9 cellular contexts compared by ENCODE assay signal in the genomic region with DNA sequence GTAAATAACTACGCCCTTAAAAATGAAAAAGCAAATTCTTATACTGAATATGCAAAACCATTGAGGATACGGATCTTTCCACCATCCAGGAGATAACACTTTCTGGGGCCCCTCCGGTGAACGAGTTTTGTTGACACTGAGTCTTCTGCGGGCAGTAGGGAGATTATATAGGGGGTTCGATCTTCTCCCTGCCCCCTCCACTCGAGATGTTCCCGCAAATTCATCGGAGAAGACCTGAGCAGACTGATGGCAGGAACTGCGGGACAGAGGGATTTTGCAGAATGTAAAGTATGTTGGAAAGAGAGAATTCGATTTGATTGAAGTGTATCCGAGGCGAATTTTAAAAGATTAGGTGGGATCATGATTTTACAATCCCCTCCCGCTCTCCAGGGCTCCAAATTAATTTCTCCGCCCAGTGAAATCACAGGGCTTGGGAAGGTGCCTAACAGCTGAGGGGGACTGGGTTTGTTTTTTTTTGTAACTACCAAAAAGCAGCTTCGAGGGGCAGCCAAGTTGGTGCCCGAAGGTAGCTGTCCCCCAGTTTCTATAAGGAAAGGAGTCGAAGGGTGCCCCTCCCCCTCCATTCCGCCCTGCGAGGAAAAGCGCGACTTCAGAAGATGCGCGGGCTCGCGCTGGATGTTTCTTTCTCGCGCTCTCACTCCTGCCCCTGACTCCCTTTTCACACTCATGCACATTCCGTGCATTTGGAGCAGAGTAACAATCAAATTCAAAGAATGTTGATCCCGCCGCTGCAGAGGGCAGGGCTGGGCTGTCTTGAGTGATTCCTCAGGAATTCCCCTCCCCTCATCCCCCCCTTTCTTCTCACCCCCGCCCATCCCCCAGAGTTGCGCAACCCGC. TPM values are rescaled to one million over a fixed set of nuclear protein-coding genes. Genes with fewer than 3 reads are reported as not detected.
DNase-seq lines count a peak whose midpoint lies in the region; ATAC-seq and TF ChIP-seq lines count a peak whose summit lies in the region.
"Had no signal": no experiment of that assay in that cellular context is flagged by ENCODE, and none has a peak within 500 bp of the region (broad histone marks: within the 10 kb centered on the region; RNA-seq: fewer than 3 reads in every experiment).

No MANE protein-coding gene starts in this region.

- peaks cover 0 to 4% (median 0%) of the 10 kb centered on the region in 11 donors for H3K9me3 Mint-ChIP-seq in naive thymus-derived CD4-positive, alpha-beta T cell

- CTCF ChIA-PET in naive thymus-derived CD4-positive, alpha-beta T cell (lab: Charles Lee) = interaction anchor here (1.2 to 2.2 kb wide), 5 partner anchors 9 to 176 kb away, joined by 4 to 8 read pairs (median 5); a partner anchor contains a TSS

- POLR2A ChIA-PET in naive thymus-derived CD4-positive, alpha-beta T cell (lab: Charles Lee) = interaction anchor here (0.7 to 2.9 kb wide), 8 partner anchors 15 to 251 kb away, joined by 3 to 15 read pairs (median 4); a partner anchor contains a TSS

- no peaks in the 10 kb centered on the region for H3K9me3 ChIP-seq in naive thymus-derived CD4-positive, alpha-beta T cell (ENCODE audit: control insufficient read depth in 2 of 3, low read length in 3 of 3)

- no peak overlapping the region for H3K27ac ChIP-seq in coronary artery
- no peak overlapping the region for H3K27ac ChIP-seq in naive thymus-derived CD4-positive, alpha-beta T cell (ENCODE audit: low read depth, low read length)

- H3K27me3 Mint-ChIP-seq in naive thymus-derived CD4-positive, alpha-beta T cell = peaks cover 16 to 83% (median 31%) of the 10 kb centered on the region in 5 donors

- H3K4me1 ChIP-seq in naive thymus-derived CD4-positive, alpha-beta T cell (ENCODE audit: control insufficient read depth in 2 of 2, insufficient read depth in 2 of 2, low read length in 2 of 2) = peaks cover 0 to 2% of the 10 kb centered on the region in 2 donors

- intact Hi-C loops in naive thymus-derived CD4-positive, alpha-beta T cell (cut with micrococcal nuclease) = loop anchor here (1.0 to 10.0 kb wide), 6 partner anchors 9 to 157 kb away; a partner anchor contains a TSS

- peaks cover 8 to 31% (median 15%) of the 10 kb centered on the region in 7 donors for H3K4me1 Mint-ChIP-seq in naive thymus-derived CD4-positive, alpha-beta T cell

- H3K4me3 Mint-ChIP-seq in naive thymus-derived CD4-positive, alpha-beta T cell = peak overlapping the region; percentile 81 to 91 (median 87)

- no peak for TF ChIP-seq CTCF in coronary artery (IDR thresholded peaks at IDR 0.05)

- peaks cover 0 to 3% of the 10 kb centered on the region in 2 donors for H3K27me3 ChIP-seq in naive thymus-derived CD4-positive, alpha-beta T cell (ENCODE audit: control insufficient read depth in 2 of 2, insufficient read depth in 2 of 2, low read length in 2 of 2)

- H3K4me3 ChIP-seq in coronary artery = peak overlapping the region; percentile 67
- peak overlapping the region; percentile 74 for H3K4me3 ChIP-seq in naive thymus-derived CD4-positive, alpha-beta T cell (ENCODE audit: low read length)

- DNase-seq in GM03348 (ENCODE audit: low spot score) = peak; percentile 10
- DNase-seq in NCI-H748 treated with DMSO at 0.1 percent for 48 hours (lab: John Stamatoyannopoulos, UW) = peak; percentile 11
- no peak for DNase-seq in coronary artery (ENCODE audit: low spot score)
- DNase-seq in naive thymus-derived CD4-positive, alpha-beta T cell = peak in 2 of 9 donors; percentile 9
- DNase-seq in NCI-H446 (lab: John Stamatoyannopoulos, UW) = no peak

- peak overlapping the region; percentile 18 to 96 (median 88) for H3K27ac Mint-ChIP-seq in naive thymus-derived CD4-positive, alpha-beta T cell

- no peaks in the 10 kb centered on the region for H3K36me3 Mint-ChIP-seq in naive thymus-derived CD4-positive, alpha-beta T cell

- ATAC-seq in naive thymus-derived CD4-positive, alpha-beta T cell = no peak
- ATAC-seq in HG03196 (IDR thresholded peaks at IDR 0.05; ENCODE audit: unreplicated experiment) (no peak), HG02588 (IDR thresholded peaks at IDR 0.05; ENCODE audit: unreplicated experiment) (no peak), HG03280 (IDR thresholded peaks at IDR 0.05; ENCODE audit: unreplicated experiment) (no peak)

- H3K36me3 ChIP-seq in naive thymus-derived CD4-positive, alpha-beta T cell (ENCODE audit: control insufficient read depth in 2 of 3, insufficient read depth in 3 of 3, low read length in 3 of 3) = no peaks in the 10 kb centered on the region

RNA-seq across cellular contexts. Expression of a gene that starts 1.2 kb away (rescaled TPM):
- 1 to 10 TPM in 1 of 5 experiments, not detected in 4; 1.2 TPM for total RNA-seq in naive thymus-derived CD4-positive, alpha-beta T cell
- under 1 TPM; 0.06 to 0.12 TPM for polyA plus RNA-seq in naive thymus-derived CD4-positive, alpha-beta T cell

RNA-seq across cellular contexts. Expression of a gene that starts 51.8 kb away (rescaled TPM):
- total RNA-seq in naive thymus-derived CD4-positive, alpha-beta T cell = not detected
- polyA plus RNA-seq in naive thymus-derived CD4-positive, alpha-beta T cell = not detected
- total RNA-seq: lung had no signal
- polyA plus RNA-seq: lung had no signal

RNA-seq across cellular contexts. Expression of a gene that starts 59.5 kb away (rescaled TPM):
- total RNA-seq in naive thymus-derived CD4-positive, alpha-beta T cell = 10 to 100 TPM; 15.3 to 30.7 (median 26.3) TPM
- 10 to 100 TPM; 13.7 to 16.0 TPM for polyA plus RNA-seq in naive thymus-derived CD4-positive, alpha-beta T cell

Comparison
In these comparisons a context has a peak if more than half of its experiments do, and no peak if none do; other contexts are left out.
1. DNase-seq: peak in GM03348 (single experiment) and NCI-H748 treated with DMSO at 0.1 percent for 48 hours (single experiment); none in coronary artery (single experiment) and NCI-H446 (0 of 2).